ENCODE assay signal across 1 cellular context in the genomic region with DNA sequence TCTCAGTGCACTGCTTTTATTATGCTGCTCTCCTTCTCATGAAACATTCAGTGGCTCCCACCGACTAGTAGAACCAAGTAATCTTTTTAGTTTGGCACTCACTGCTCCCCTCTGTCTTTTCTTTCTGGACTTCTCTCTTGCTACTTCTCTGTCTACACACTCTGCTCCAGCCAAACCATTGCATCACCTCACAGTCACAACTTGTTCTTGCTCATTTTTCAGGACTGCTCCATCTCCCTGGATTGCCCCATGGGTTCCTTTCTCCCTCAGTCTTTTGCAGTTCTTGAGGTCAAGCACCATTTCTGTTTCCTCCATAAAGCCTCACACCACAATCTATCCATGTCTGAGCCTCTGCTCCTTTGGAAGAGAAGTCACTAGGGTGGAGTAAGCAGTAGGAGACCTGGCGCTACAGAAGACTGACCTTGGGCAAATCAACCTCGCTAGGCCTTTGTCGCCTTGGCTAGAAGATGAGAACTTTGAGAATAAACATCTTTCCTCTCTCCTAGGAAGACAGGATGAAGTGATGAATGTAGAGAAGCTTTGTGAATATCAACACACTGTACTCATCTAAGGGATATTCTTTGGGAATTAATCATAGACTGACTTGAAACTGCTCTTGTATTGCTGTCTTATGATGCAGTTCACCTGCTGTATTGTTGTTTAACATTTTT.
TF ChIP-seq lines count a peak whose summit lies in the region.

No MANE protein-coding gene starts in this region.

TF ChIP-seq in HEK293, 187 proteins besides CTCF, POLR2A, EP300 and RAD21 (continued from another document):
- no peak for TF ChIP-seq ZNF138 (tag by site-specific recombination; IDR thresholded peaks at IDR 0.05; ENCODE audit: borderline replicate concordance)
- no peak for TF ChIP-seq GLIS1 (tag by site-specific recombination; IDR thresholded peaks at IDR 0.05)
